9 cellular contexts compared by ENCODE assay signal in genomic region chr19:49807888-49808675, GRCh38. TPM values are rescaled to one million over a fixed set of nuclear protein-coding genes. Genes with fewer than 3 reads are reported as not detected.
DNase-seq lines count a peak whose midpoint lies in the region; ATAC-seq and TF ChIP-seq lines count a peak whose summit lies in the region.
"Had no signal": no experiment of that assay in that cellular context is flagged by ENCODE, and none has a peak within 500 bp of the region (broad histone marks: within the 10 kb centered on the region; RNA-seq: fewer than 3 reads in every experiment).

No MANE protein-coding gene starts in this region.

- H3K27me3 Mint-ChIP-seq in HFFc6 (ENCODE audit: insufficient read depth) (peaks cover 11% of the 10 kb centered on the region), WTC11 (ENCODE audit: low read depth) (peaks cover 5% of the 10 kb centered on the region; the same call in 1 of the 2 replicates)
- H3K27me3 Mint-ChIP-seq in stimulated activated memory B cell treated with anti-CD40 and anti-IgM and Interleukin-4, amounts not matched to agents 10 μg/mL and 1 μg/mL and 100 μg/mL, for 72 hours, result no peaks in the 10 kb centered on the region

- H3K4me1 Mint-ChIP-seq in HFFc6 (ENCODE audit: low read depth) (peaks cover 26% of the 10 kb centered on the region), WTC11 (peaks cover 35% of the 10 kb centered on the region)
- H3K4me1 Mint-ChIP-seq in stimulated activated memory B cell treated with anti-CD40 and anti-IgM and Interleukin-4, amounts not matched to agents 10 μg/mL and 1 μg/mL and 100 μg/mL, for 72 hours, result peaks cover 54% of the 10 kb centered on the region

- ATAC-seq in WTC11 (peak; percentile 1; the same call in 1 of the 2 replicates), foreskin keratinocyte (no peak)
- no peak for ATAC-seq in stimulated activated memory B cell treated with anti-CD40 and anti-IgM and Interleukin-4, amounts not matched to agents 10 μg/mL and 1 μg/mL and 100 μg/mL, for 72 hours

- H3K36me3 Mint-ChIP-seq in HFFc6 (ENCODE audit: low read depth) (peaks cover 11% of the 10 kb centered on the region), WTC11 (peaks cover 15% of the 10 kb centered on the region)
- peaks cover 17% of the 10 kb centered on the region for H3K36me3 Mint-ChIP-seq in stimulated activated memory B cell treated with anti-CD40 and anti-IgM and Interleukin-4, amounts not matched to agents 10 μg/mL and 1 μg/mL and 100 μg/mL, for 72 hours

- DNase-seq in HFFc6 (no peak), WTC11 (ENCODE audit: low spot score) (no peak), hepatocyte (ENCODE audit: low spot score) (no peak), foreskin keratinocyte (no peak), colonic mucosa (no peak), UCSD-AML1 (lab: John Stamatoyannopoulos, UW; ENCODE audit: unreplicated experiment) (no peak)
- DNase-seq: cortex of kidney had no signal

- peaks cover 11% of the 10 kb centered on the region for H3K4me1 ChIP-seq in hepatocyte (ENCODE audit: insufficient read depth)
- H3K4me1 ChIP-seq in foreskin keratinocyte, result no peaks in the 10 kb centered on the region
- no peaks in the 10 kb centered on the region for H3K4me1 ChIP-seq in colonic mucosa

- no peaks in the 10 kb centered on the region for H3K9me2 ChIP-seq in hepatocyte (replicated peaks; ENCODE audit: insufficient read depth)

- H3K79me2 ChIP-seq in hepatocyte, result no peaks in the 10 kb centered on the region

- POLR2A ChIA-PET in WTC11 (lab: Charles Lee), result interaction anchor here (0.6 to 1.3 kb wide), 2 partner anchors 69 to 91 kb away, joined by 3 to 5 read pairs; no protein-coding TSS in a partner anchor

- 86% methylated on average over 20 of the region's 21 CpGs for WGBS in hepatocyte (ENCODE audit: low lambda C conversion rate, missing lambda C conversion rate)

- no peaks in the 10 kb centered on the region for H3K9me3 ChIP-seq in hepatocyte (ENCODE audit: low read depth)
- H3K9me3 ChIP-seq in colonic mucosa, result no peaks in the 10 kb centered on the region
- H3K9me3 ChIP-seq: pancreas had no signal

- peak overlapping the region; percentile 98 for H3K4me2 ChIP-seq in hepatocyte

- H3K9ac ChIP-seq in colonic mucosa (ENCODE audit: low read depth in 2 of 2, low read length in 2 of 2), result peak overlapping the region in 1 of 2 donors; percentile 54

- H3K27ac ChIP-seq in hepatocyte (peak overlapping the region; percentile 46), foreskin keratinocyte (no peak overlapping the region), colonic mucosa (no peak overlapping the region)

- no peaks in the 10 kb centered on the region for H4K20me1 ChIP-seq in hepatocyte (ENCODE audit: insufficient read depth, poor library complexity, severe bottlenecking)

- H3K4me3 ChIP-seq in hepatocyte (no peak overlapping the region), colonic mucosa (no peak overlapping the region)

- no peak overlapping the region for H2AFZ ChIP-seq in hepatocyte

- no peaks in the 10 kb centered on the region for H3K27me3 ChIP-seq in hepatocyte
- no peaks in the 10 kb centered on the region for H3K27me3 ChIP-seq in foreskin keratinocyte
- no peaks in the 10 kb centered on the region for H3K27me3 ChIP-seq in colonic mucosa
- H3K27me3 ChIP-seq: pancreas had no signal

- H3K36me3 ChIP-seq in hepatocyte (replicated peaks; ENCODE audit: insufficient read depth, low read depth) (no peaks in the 10 kb centered on the region), colonic mucosa (no peaks in the 10 kb centered on the region)
- H3K36me3 ChIP-seq: pancreas had no signal

- H3K9me3 Mint-ChIP-seq in HFFc6 (no peaks in the 10 kb centered on the region), WTC11 (no peaks in the 10 kb centered on the region)
- no peaks in the 10 kb centered on the region for H3K9me3 Mint-ChIP-seq in stimulated activated memory B cell treated with anti-CD40 and anti-IgM and Interleukin-4, amounts not matched to agents 10 μg/mL and 1 μg/mL and 100 μg/mL, for 72 hours

- intact Hi-C loops in colonic mucosa (cut with DNase I), result no loop called here

- peak overlapping the region; percentile 89; the same call in 1 of the 2 replicates for H3K4me3 Mint-ChIP-seq in HFFc6
- peak overlapping the region; percentile 79 for H3K4me3 Mint-ChIP-seq in WTC11
- H3K4me3 Mint-ChIP-seq in stimulated activated memory B cell treated with anti-CD40 and anti-IgM and Interleukin-4, amounts not matched to agents 10 μg/mL and 1 μg/mL and 100 μg/mL, for 72 hours, result peak overlapping the region; percentile 84

- CTCF ChIA-PET in WTC11 (lab: Charles Lee), result interaction anchor here (0.5 to 1.0 kb wide), 5 partner anchors 57 to 277 kb away, joined by 3 to 13 read pairs (median 4); no protein-coding TSS in a partner anchor

- TF ChIP-seq CTCF in HFFc6 (IDR thresholded peaks at IDR 0.05), result no peak
- TF ChIP-seq CTCF in WTC11 (IDR thresholded peaks at IDR 0.05), result no peak
- TF ChIP-seq CTCF in hepatocyte (IDR thresholded peaks at IDR 0.05; ENCODE audit: poor library complexity), result no peak
- TF ChIP-seq CTCF in foreskin keratinocyte (conservative IDR thresholded peaks at IDR 0.05), result no peak
- no peak for TF ChIP-seq CTCF in colonic mucosa (IDR thresholded peaks at IDR 0.05)

- H3K27ac Mint-ChIP-seq in HFFc6 (peak overlapping the region; percentile 82; the same call in 1 of the 2 replicates), WTC11 (peak overlapping the region; percentile 68; the same call in 1 of the 2 replicates)
- peak overlapping the region; percentile 42 for H3K27ac Mint-ChIP-seq in stimulated activated memory B cell treated with anti-CD40 and anti-IgM and Interleukin-4, amounts not matched to agents 10 μg/mL and 1 μg/mL and 100 μg/mL, for 72 hours

TF ChIP-seq in WTC11, 78 proteins besides CTCF, POLR2A, EP300 and RAD21:
- no peak for TF ChIP-seq SOX15 (CRISPR knock-in tag; IDR thresholded peaks at IDR 0.05)
- TF ChIP-seq FOXP1 (CRISPR knock-in tag; IDR thresholded peaks at IDR 0.05; ENCODE audit: borderline replicate concordance), result no peak
- TF ChIP-seq TP53 (CRISPR knock-in tag; IDR thresholded peaks at IDR 0.05), result no peak
- no peak for TF ChIP-seq ZNF512 (CRISPR knock-in tag; IDR thresholded peaks at IDR 0.05; ENCODE audit: borderline replicate concordance)
- TF ChIP-seq SP1 (CRISPR knock-in tag; conservative IDR thresholded peaks at IDR 0.05), result no peak
- TF ChIP-seq MAX (CRISPR knock-in tag; IDR thresholded peaks at IDR 0.05), result no peak

RNA-seq across cellular contexts. Expression of gene FUZ, which starts 5.0 kb away (rescaled TPM):
- total RNA-seq in HFFc6 (2021; fragmentation: NEBNext Ultra II Directional; extraction: Animal tissue kit (Norgen Biotek cat#: 25700)), result 10 to 100 TPM in 5 of 6 experiments, 1 to 10 TPM in 1; 9.4 to 14.2 (median 11.7) TPM
- total RNA-seq in WTC11 (2021) (35.1 to 36.3 TPM (median 35.7 TPM) in 3 replicates), hepatocyte (19.5 and 20.5 TPM in 2 replicates), foreskin keratinocyte (10.6 and 12.3 TPM in 2 replicates), colonic mucosa (10 to 100 TPM in 1 of 2 donors, 1 to 10 TPM in 1; 7.4 to 14.9 TPM)
- polyA plus RNA-seq in hepatocyte (20.4 and 24.2 TPM in 2 replicates), foreskin keratinocyte (13.1 and 15.7 TPM in 2 replicates)

RNA-seq across cellular contexts. Expression of gene MED25, which starts 10.0 kb away (rescaled TPM):
- 10 to 100 TPM; 44.5 to 50.6 (median 47.8) TPM for total RNA-seq in HFFc6 (2021; fragmentation: NEBNext Ultra II Directional; extraction: Animal tissue kit (Norgen Biotek cat#: 25700))
- 80.2 to 81.2 TPM (median 81.2 TPM) in 3 replicates for total RNA-seq in WTC11 (2021)
- 23.0 and 29.6 TPM in 2 replicates for total RNA-seq in hepatocyte
- 83.9 and 100 TPM in 2 replicates for polyA plus RNA-seq in hepatocyte
- total RNA-seq in foreskin keratinocyte, result 24.8 and 25.8 TPM in 2 replicates
- polyA plus RNA-seq in foreskin keratinocyte, result 37.8 and 41.5 TPM in 2 replicates
- total RNA-seq in colonic mucosa, result 10 to 100 TPM; 46.1 to 77.2 TPM

RNA-seq across cellular contexts. Expression of gene AP2A1, which starts 41.3 kb away (rescaled TPM):
- total RNA-seq in HFFc6 (2021; fragmentation: NEBNext Ultra II Directional; extraction: Animal tissue kit (Norgen Biotek cat#: 25700)), result 100 to 1,000 TPM; 145 to 177 (median 162) TPM
- total RNA-seq in WTC11 (2021) (119 to 127 TPM (median 120 TPM) in 3 replicates), hepatocyte (59.3 and 64.8 TPM in 2 replicates), foreskin keratinocyte (68.0 and 70.1 TPM in 2 replicates), colonic mucosa (10 to 100 TPM; 80.0 to 92.1 TPM)
- polyA plus RNA-seq in hepatocyte (60.4 and 62.1 TPM in 2 replicates), foreskin keratinocyte (58.2 and 60.9 TPM in 2 replicates)

RNA-seq across cellular contexts. Expression of gene PTOV1, which starts 42.9 kb away (rescaled TPM):
- total RNA-seq in HFFc6 (2021; fragmentation: NEBNext Ultra II Directional; extraction: Animal tissue kit (Norgen Biotek cat#: 25700)), result 100 to 1,000 TPM; 157 to 176 (median 162) TPM
- total RNA-seq in WTC11 (2021) (296 to 316 TPM (median 306 TPM) in 3 replicates), hepatocyte (76.4 and 114 TPM in 2 replicates), foreskin keratinocyte (77.3 and 92.2 TPM in 2 replicates), colonic mucosa (100 to 1,000 TPM; 109 to 128 TPM)
- polyA plus RNA-seq in hepatocyte (294 and 305 TPM in 2 replicates), foreskin keratinocyte (99.5 and 116 TPM in 2 replicates)

RNA-seq across cellular contexts. Expression of gene TSKS, which starts 45.0 kb away (rescaled TPM):
- not detected for total RNA-seq in HFFc6 (2021; fragmentation: NEBNext Ultra II Directional; extraction: Animal tissue kit (Norgen Biotek cat#: 25700))
- total RNA-seq in WTC11 (2021), result 0.30 to 0.55 TPM (median 0.48 TPM) in 3 replicates
- not detected in 2 replicates for total RNA-seq in hepatocyte
- polyA plus RNA-seq in hepatocyte, result not detected in 2 replicates
- total RNA-seq in foreskin keratinocyte, result 0.10 and 0.18 TPM in 2 replicates
- 0.13 and 0.15 TPM in 2 replicates for polyA plus RNA-seq in foreskin keratinocyte
- not detected for total RNA-seq in colonic mucosa
